Comparison of ENCODE assay signal across 11 cellular contexts in the genomic region with DNA sequence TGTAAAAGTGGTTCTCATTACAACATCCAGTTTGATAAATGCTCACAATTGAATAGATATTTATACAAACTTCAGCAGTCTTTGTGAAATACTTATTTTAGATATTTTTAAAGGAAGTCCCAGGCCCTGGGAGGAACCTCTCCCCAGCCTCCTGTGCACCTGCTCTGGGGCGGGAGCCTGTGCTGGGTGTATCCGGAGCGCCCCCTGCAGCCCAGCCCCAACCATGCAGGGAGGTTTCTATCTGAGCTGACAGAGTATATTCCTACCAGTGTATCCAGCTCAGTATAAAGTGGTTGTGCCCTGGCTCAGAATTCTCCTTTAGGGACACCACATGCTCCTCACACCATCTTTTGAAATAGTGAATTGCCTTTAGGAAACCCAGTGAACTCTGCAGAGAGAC.
DNase-seq lines count a peak whose midpoint lies in the region; ATAC-seq and TF ChIP-seq lines count a peak whose summit lies in the region.
"Had no signal": no experiment of that assay in that cellular context is flagged by ENCODE, and none has a peak within 500 bp of the region (broad histone marks: within the 10 kb centered on the region; RNA-seq: fewer than 3 reads in every experiment).

No MANE protein-coding gene starts in this region.

- peaks cover 38% of the 10 kb centered on the region for H3K27me3 ChIP-seq in OCI-LY3 (ENCODE audit: low read depth, low read length)
- H3K27me3 ChIP-seq in endodermal cell (ENCODE audit: control insufficient read depth, insufficient read depth, low read length, poor library complexity, severe bottlenecking), result no peaks in the 10 kb centered on the region
- no peaks in the 10 kb centered on the region for H3K27me3 ChIP-seq in GM23338 (ENCODE audit: insufficient read depth)

- no peaks in the 10 kb centered on the region for H3K36me3 Mint-ChIP-seq in endodermal cell (ENCODE audit: low read depth)
- peaks cover 39% of the 10 kb centered on the region for H3K36me3 Mint-ChIP-seq in GM23338 (ENCODE audit: low read depth)

- no peaks in the 10 kb centered on the region for H3K9me2 ChIP-seq in GM23338 (ENCODE audit: insufficient read depth)

- TF ChIP-seq CTCF in GM12865 (IDR thresholded peaks at IDR 0.05; ENCODE audit: insufficient read depth, low read depth, low read length, missing control alignments), result peak; percentile 48
- peak; percentile 73 for TF ChIP-seq CTCF in OCI-LY3 (IDR thresholded peaks at IDR 0.05; ENCODE audit: low read depth, low read length)
- TF ChIP-seq CTCF in endodermal cell (conservative IDR thresholded peaks at IDR 0.05), result no peak
- no peak for TF ChIP-seq CTCF in GM23338 (conservative IDR thresholded peaks at IDR 0.05; ENCODE audit: low read depth in 2 of 2)

- no peak overlapping the region for H3K9ac ChIP-seq in OCI-LY3 (ENCODE audit: low read length)
- H3K9ac ChIP-seq in endodermal cell (ENCODE audit: extremely low read depth, low read length, poor library complexity, severe bottlenecking), result no peak overlapping the region

- no peak overlapping the region for H2AFZ ChIP-seq in OCI-LY3 (ENCODE audit: low read depth, low read length)
- H2AFZ ChIP-seq in GM23338, result no peak overlapping the region

- H3K4me1 Mint-ChIP-seq in endodermal cell, result no peaks in the 10 kb centered on the region
- H3K4me1 Mint-ChIP-seq in GM23338, result no peaks in the 10 kb centered on the region
- H3K4me1 Mint-ChIP-seq: WTC11 had no signal

- no peaks in the 10 kb centered on the region for H4K20me1 ChIP-seq in OCI-LY3 (ENCODE audit: insufficient read depth, low read length)
- H4K20me1 ChIP-seq in GM23338 (replicated peaks; ENCODE audit: insufficient read depth), result no peaks in the 10 kb centered on the region

- H3K9me3 ChIP-seq in OCI-LY3 (ENCODE audit: insufficient read depth, low read length) (no peaks in the 10 kb centered on the region), endodermal cell (ENCODE audit: control insufficient read depth, low read length) (peaks cover 96% of the 10 kb centered on the region)

- no peaks in the 10 kb centered on the region for H3K27me3 Mint-ChIP-seq in endodermal cell (ENCODE audit: insufficient read depth)
- H3K27me3 Mint-ChIP-seq in GM23338 (ENCODE audit: insufficient read depth, low read depth, poor library complexity), result peaks cover 4% of the 10 kb centered on the region

- 32 to 37% methylated on average over 3 of the region's 3 CpGs for whole genome bisulfite sequencing in endodermal cell (ENCODE audit: insufficient coverage in 1 of 2, insufficient read length in 1 of 2), 2 experiments

- H3K9me3 Mint-ChIP-seq in endodermal cell (peaks cover 97% of the 10 kb centered on the region), GM23338 (peaks cover 99% of the 10 kb centered on the region)

- no peak overlapping the region for H3K27ac ChIP-seq in OCI-LY3 (ENCODE audit: low read length)
- H3K27ac ChIP-seq in endodermal cell (ENCODE audit: low read depth, low read length), result no peak overlapping the region
- H3K27ac ChIP-seq in GM23338 (ENCODE audit: low read depth), result no peak overlapping the region

- H3K27ac Mint-ChIP-seq in endodermal cell, result no peak overlapping the region
- H3K27ac Mint-ChIP-seq in GM23338, result no peak overlapping the region
- H3K27ac Mint-ChIP-seq: WTC11 had no signal

- no peaks in the 10 kb centered on the region for H3K36me3 ChIP-seq in OCI-LY3 (replicated peaks; ENCODE audit: low read depth, low read length)
- H3K36me3 ChIP-seq in endodermal cell (ENCODE audit: control insufficient read depth, insufficient read depth, low read length), result no peaks in the 10 kb centered on the region
- H3K36me3 ChIP-seq in GM23338 (ENCODE audit: insufficient read depth), result peaks cover 9% of the 10 kb centered on the region; the same call in 1 of the 2 replicates

- no peaks in the 10 kb centered on the region for H3F3A ChIP-seq in GM23338 (replicated peaks; ENCODE audit: low read depth)

- H3K4me2 ChIP-seq in OCI-LY3 (ENCODE audit: low read length) (peak overlapping the region; percentile 25; the same call in 1 of the 2 replicates), GM23338 (no peak overlapping the region)

- DNase-seq in GM12865 (ENCODE audit: low read depth), result no peak
- DNase-seq in activated T-cell treated with anti-CD3 and anti-CD28 coated beads, Interleukin-2, amount 50 U/mL, for 48 hours, result peak; percentile 60 to 66
- DNase-seq in stimulated activated CD4-positive, alpha-beta T cell treated with anti-CD3 and anti-CD28 coated beads, Interleukin-2, amount 100 ng/mL, for 24 hours, result peak; percentile 39 to 47
- DNase-seq in ecto neural progenitor cell (ENCODE audit: low spot score), result no peak
- DNase-seq in endodermal cell, result no peak
- DNase-seq in GM23338 (ENCODE audit: low spot score), result no peak
- DNase-seq: DMS79, NCI-H1694 treated with DMSO at 0.1 percent for 48 hours had no signal

- H3K4me3 Mint-ChIP-seq in endodermal cell (no peak overlapping the region), GM23338 (no peak overlapping the region)
- H3K4me3 Mint-ChIP-seq: WTC11 had no signal

- no peak for ATAC-seq in GM23338
- ATAC-seq: sciatic nerve, WTC11 had no signal

- H3K4me1 ChIP-seq in OCI-LY3 (ENCODE audit: low read length) (peaks cover 10% of the 10 kb centered on the region; the same call in 1 of the 2 replicates), endodermal cell (ENCODE audit: control insufficient read depth, insufficient read depth, low read length) (no peaks in the 10 kb centered on the region), GM23338 (ENCODE audit: insufficient read depth) (no peaks in the 10 kb centered on the region)

- H3K79me2 ChIP-seq in OCI-LY3 (ENCODE audit: low read length), result peaks cover 15% of the 10 kb centered on the region
- H3K79me2 ChIP-seq in GM23338 (replicated peaks; ENCODE audit: insufficient read depth), result no peaks in the 10 kb centered on the region

- H3K4me3 ChIP-seq in GM12865 (ENCODE audit: low read depth, low read length), result no peak overlapping the region
- H3K4me3 ChIP-seq in OCI-LY3 (ENCODE audit: low read length), result no peak overlapping the region
- H3K4me3 ChIP-seq in endodermal cell (ENCODE audit: low read length), result no peak overlapping the region
- H3K4me3 ChIP-seq in GM23338, result no peak overlapping the region

TF ChIP-seq in GM23338, 12 proteins besides CTCF, POLR2A, EP300 and RAD21 (continues in another document):
- TF ChIP-seq EZH2 (IDR thresholded peaks at IDR 0.05; ENCODE audit: low read depth, unreplicated experiment), result no peak
- TF ChIP-seq, protein P1, sequence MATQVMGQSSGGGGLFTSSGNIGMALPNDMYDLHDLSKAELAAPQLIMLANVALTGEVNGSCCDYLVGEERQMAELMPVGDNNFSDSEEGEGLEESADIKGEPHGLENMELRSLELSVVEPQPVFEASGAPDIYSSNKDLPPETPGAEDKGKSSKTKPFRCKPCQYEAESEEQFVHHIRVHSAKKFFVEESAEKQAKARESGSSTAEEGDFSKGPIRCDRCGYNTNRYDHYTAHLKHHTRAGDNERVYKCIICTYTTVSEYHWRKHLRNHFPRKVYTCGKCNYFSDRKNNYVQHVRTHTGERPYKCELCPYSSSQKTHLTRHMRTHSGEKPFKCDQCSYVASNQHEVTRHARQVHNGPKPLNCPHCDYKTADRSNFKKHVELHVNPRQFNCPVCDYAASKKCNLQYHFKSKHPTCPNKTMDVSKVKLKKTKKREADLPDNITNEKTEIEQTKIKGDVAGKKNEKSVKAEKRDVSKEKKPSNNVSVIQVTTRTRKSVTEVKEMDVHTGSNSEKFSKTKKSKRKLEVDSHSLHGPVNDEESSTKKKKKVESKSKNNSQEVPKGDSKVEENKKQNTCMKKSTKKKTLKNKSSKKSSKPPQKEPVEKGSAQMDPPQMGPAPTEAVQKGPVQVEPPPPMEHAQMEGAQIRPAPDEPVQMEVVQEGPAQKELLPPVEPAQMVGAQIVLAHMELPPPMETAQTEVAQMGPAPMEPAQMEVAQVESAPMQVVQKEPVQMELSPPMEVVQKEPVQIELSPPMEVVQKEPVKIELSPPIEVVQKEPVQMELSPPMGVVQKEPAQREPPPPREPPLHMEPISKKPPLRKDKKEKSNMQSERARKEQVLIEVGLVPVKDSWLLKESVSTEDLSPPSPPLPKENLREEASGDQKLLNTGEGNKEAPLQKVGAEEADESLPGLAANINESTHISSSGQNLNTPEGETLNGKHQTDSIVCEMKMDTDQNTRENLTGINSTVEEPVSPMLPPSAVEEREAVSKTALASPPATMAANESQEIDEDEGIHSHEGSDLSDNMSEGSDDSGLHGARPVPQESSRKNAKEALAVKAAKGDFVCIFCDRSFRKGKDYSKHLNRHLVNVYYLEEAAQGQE (IDR thresholded peaks at IDR 0.05; ENCODE audit: unreplicated experiment), result no peak
- no peak for TF ChIP-seq STAT1 (IDR thresholded peaks at IDR 0.05; ENCODE audit: unreplicated experiment)
- TF ChIP-seq NANOG (IDR thresholded peaks at IDR 0.05; ENCODE audit: borderline replicate concordance), result no peak
- TF ChIP-seq EZH2phosphoT487 (IDR thresholded peaks at IDR 0.05; ENCODE audit: unreplicated experiment), result no peak
- TF ChIP-seq, protein P2, sequence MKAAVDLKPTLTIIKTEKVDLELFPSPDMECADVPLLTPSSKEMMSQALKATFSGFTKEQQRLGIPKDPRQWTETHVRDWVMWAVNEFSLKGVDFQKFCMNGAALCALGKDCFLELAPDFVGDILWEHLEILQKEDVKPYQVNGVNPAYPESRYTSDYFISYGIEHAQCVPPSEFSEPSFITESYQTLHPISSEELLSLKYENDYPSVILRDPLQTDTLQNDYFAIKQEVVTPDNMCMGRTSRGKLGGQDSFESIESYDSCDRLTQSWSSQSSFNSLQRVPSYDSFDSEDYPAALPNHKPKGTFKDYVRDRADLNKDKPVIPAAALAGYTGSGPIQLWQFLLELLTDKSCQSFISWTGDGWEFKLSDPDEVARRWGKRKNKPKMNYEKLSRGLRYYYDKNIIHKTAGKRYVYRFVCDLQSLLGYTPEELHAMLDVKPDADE (IDR thresholded peaks at IDR 0.05), result no peak
- TF ChIP-seq ZNF331 (CRISPR knock-in tag; IDR thresholded peaks at IDR 0.05; ENCODE audit: low read depth), result no peak
- TF ChIP-seq ZNF114 (CRISPR knock-in tag; IDR thresholded peaks at IDR 0.05), result no peak
- TF ChIP-seq POLR2AphosphoS5 (IDR thresholded peaks at IDR 0.05; ENCODE audit: low read depth), result no peak
- TF ChIP-seq CREB1 (CRISPR knock-in tag; IDR thresholded peaks at IDR 0.05; ENCODE audit: low read depth), result no peak
- no peak for TF ChIP-seq JUNB (IDR thresholded peaks at IDR 0.05; ENCODE audit: unreplicated experiment)

Comparison
In these comparisons a context has a peak if more than half of its experiments do, and no peak if none do; other contexts are left out.
1. DNase-seq: peak in activated T-cell treated with anti-CD3 and anti-CD28 coated beads, Interleukin-2, amount 50 U/mL, for 48 hours (2 of 2) and stimulated activated CD4-positive, alpha-beta T cell treated with anti-CD3 and anti-CD28 coated beads, Interleukin-2, amount 100 ng/mL, for 24 hours (2 of 2); none in GM12865 (single experiment), ecto neural progenitor cell (single experiment), endodermal cell (single experiment) and GM23338 (single experiment).
2. CTCF ChIP-seq: peak in GM12865 (single experiment) and OCI-LY3 (single experiment); none in endodermal cell (single experiment) and GM23338 (0 of 2).